25 cellular contexts compared by ENCODE assay signal in the genomic region with DNA sequence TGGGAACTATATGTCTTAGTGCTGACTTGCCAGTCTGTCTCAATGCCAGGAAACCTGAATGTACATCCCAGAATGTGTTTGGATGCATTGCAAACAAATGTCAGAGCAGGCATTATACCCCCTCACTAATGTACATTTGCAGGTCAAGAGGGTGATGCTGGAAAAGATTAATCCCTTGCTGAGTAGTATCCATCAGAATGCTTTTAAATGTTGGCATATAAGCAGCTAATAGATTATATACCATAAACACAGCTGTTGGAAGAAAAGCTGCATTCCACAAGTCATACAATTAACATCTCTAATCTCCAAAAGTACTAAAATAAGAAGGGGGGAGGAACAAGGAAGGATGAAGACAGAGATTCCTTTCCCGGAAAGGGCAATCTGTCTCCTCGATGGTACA.
DNase-seq lines count a peak whose midpoint lies in the region; ATAC-seq, FAIRE-seq and TF ChIP-seq lines count a peak whose summit lies in the region.
"Had no signal": no experiment of that assay in that cellular context is flagged by ENCODE, and none has a peak within 500 bp of the region (broad histone marks: within the 10 kb centered on the region; RNA-seq: fewer than 3 reads in every experiment).

No MANE protein-coding gene starts in this region.

- no peaks in the 10 kb centered on the region for H3K36me3 Mint-ChIP-seq in activated T-helper 1 cell treated with anti-CD3 and anti-CD28 coated beads, Interleukin-12 subunit alpha, Interleukin-12 subunit beta, Interleukin-2, Interleukin-4 antibody, amounts not matched to agents 30 ng/mL and 10 ng/mL and 1 ng/mL, durations not matched to agents 14 hours and 24 hours and 36 hours (ENCODE audit: low read depth)
- no peaks in the 10 kb centered on the region for H3K36me3 Mint-ChIP-seq in activated CD4-positive, alpha-beta T cell treated with anti-CD3 and anti-CD28 coated beads for 36 hours (ENCODE audit: low read depth)
- H3K36me3 Mint-ChIP-seq: CD8-positive, alpha-beta T cell had no signal

- no peaks in the 10 kb centered on the region for H3K27me3 Mint-ChIP-seq in activated T-helper 1 cell treated with anti-CD3 and anti-CD28 coated beads, Interleukin-12 subunit alpha, Interleukin-12 subunit beta, Interleukin-2, Interleukin-4 antibody, amounts not matched to agents 30 ng/mL and 10 ng/mL and 1 ng/mL, durations not matched to agents 14 hours and 24 hours and 36 hours (ENCODE audit: insufficient read depth)
- no peaks in the 10 kb centered on the region for H3K27me3 Mint-ChIP-seq in activated CD4-positive, alpha-beta T cell treated with anti-CD3 and anti-CD28 coated beads for 36 hours

- ATAC-seq in activated CD4-positive, alpha-beta T cell treated with anti-CD3 and anti-CD28 coated beads for 36 hours: no peak
- no peak for ATAC-seq in GM21723 (IDR thresholded peaks at IDR 0.05; ENCODE audit: unreplicated experiment)
- ATAC-seq: CD8-positive, alpha-beta T cell; HepG2 had no signal

- H3K4me3 ChIP-seq in keratinocyte (ENCODE audit: control insufficient read depth in 2 of 3, extremely low read depth in 1 of 3, insufficient read depth in 2 of 3, low read depth in 1 of 3, low read length in 3 of 3): no peak overlapping the region

- H3K27ac Mint-ChIP-seq in activated T-helper 1 cell treated with anti-CD3 and anti-CD28 coated beads, Interleukin-12 subunit alpha, Interleukin-12 subunit beta, Interleukin-2, Interleukin-4 antibody, amounts not matched to agents 30 ng/mL and 10 ng/mL and 1 ng/mL, durations not matched to agents 14 hours and 24 hours and 36 hours: no peak overlapping the region
- no peak overlapping the region for H3K27ac Mint-ChIP-seq in activated CD4-positive, alpha-beta T cell treated with anti-CD3 and anti-CD28 coated beads for 36 hours
- H3K27ac Mint-ChIP-seq: CD8-positive, alpha-beta T cell; HFFc6 had no signal

- peak overlapping the region; percentile 14 for H2AFZ ChIP-seq in keratinocyte (ENCODE audit: control insufficient read depth, low read length)

- DNase-seq in NCI-H82 (lab: John Stamatoyannopoulos, UW): peak; percentile 34
- DNase-seq in NCI-H82 treated with DMSO at 0.1 percent for 48 hours (lab: John Stamatoyannopoulos, UW; ENCODE audit: unreplicated experiment): no peak
- DNase-seq in NCI-H69 (lab: John Stamatoyannopoulos, UW): peak; percentile 73
- DNase-seq in keratinocyte (ENCODE audit: low read depth, low spot score): no peak
- DNase-seq in frontal cortex (ENCODE audit: low spot score in 2 of 2): no peak
- no peak for DNase-seq in activated T-helper 1 cell treated with anti-CD3 and anti-CD28 coated beads, Interleukin-12 subunit alpha, Interleukin-12 subunit beta, Interleukin-2, Interleukin-4 antibody, amounts not matched to agents 30 ng/mL and 10 ng/mL and 1 ng/mL, durations not matched to agents 14 hours and 24 hours and 36 hours (ENCODE audit: low spot score)
- no peak for DNase-seq in activated CD4-positive, alpha-beta T cell treated with anti-CD3 and anti-CD28 coated beads for 36 hours
- DNase-seq: ACHN; AML-193; C1 segment of cervical spinal cord; CD8-positive, alpha-beta T cell; DMS153; HFFc6; KBM-7; NCI-H1092; NCI-H1436; NCI-H187 treated with DMSO at 0.1 percent for 48 hours; NCI-H2107; NCI-H446 treated with DMSO at 0.1 percent for 48 hours; NK-92 treated with Interleukin-12 subunit alpha and Interleukin-12 subunit beta, amount 100 ng/mL, for 24 hours had no signal

- H3K79me2 ChIP-seq in keratinocyte (ENCODE audit: control insufficient read depth, insufficient read depth, low read length): no peaks in the 10 kb centered on the region

- intact Hi-C loops in activated T-helper 1 cell treated with anti-CD3 and anti-CD28 coated beads, Interleukin-12 subunit alpha, Interleukin-12 subunit beta, Interleukin-2, Interleukin-4 antibody, amounts not matched to agents 30 ng/mL and 10 ng/mL and 1 ng/mL, durations not matched to agents 14 hours and 24 hours and 36 hours (cut with micrococcal nuclease): loop anchor here (10.0 kb wide), 1 partner anchor 59 kb away; no protein-coding TSS in a partner anchor
- intact Hi-C loops in activated CD4-positive, alpha-beta T cell treated with anti-CD3 and anti-CD28 coated beads for 36 hours (cut with DNase I, micrococcal nuclease): no loop called here

- H3K9me3 ChIP-seq in keratinocyte (ENCODE audit: control insufficient read depth, low read depth, low read length): no peaks in the 10 kb centered on the region

- no peak overlapping the region for H3K4me2 ChIP-seq in keratinocyte (ENCODE audit: control insufficient read depth, extremely low read depth, insufficient read depth, low read depth, low read length)

- no peaks in the 10 kb centered on the region for H3K27me3 ChIP-seq in keratinocyte (ENCODE audit: control insufficient read depth, extremely low read depth, insufficient read depth, low read length)

- POLR2A ChIA-PET in activated CD4-positive, alpha-beta T cell treated with anti-CD3 and anti-CD28 coated beads for 36 hours (lab: Charles Lee): no interaction called here

- no peaks in the 10 kb centered on the region for H4K20me1 ChIP-seq in keratinocyte (ENCODE audit: control insufficient read depth, extremely low read depth, insufficient read depth, low read length)

- no peak overlapping the region for H3K27ac ChIP-seq in keratinocyte (ENCODE audit: control insufficient read depth, insufficient read depth, low read length)
- H3K27ac ChIP-seq: 22Rv1 had no signal

- H3K4me1 Mint-ChIP-seq in activated T-helper 1 cell treated with anti-CD3 and anti-CD28 coated beads, Interleukin-12 subunit alpha, Interleukin-12 subunit beta, Interleukin-2, Interleukin-4 antibody, amounts not matched to agents 30 ng/mL and 10 ng/mL and 1 ng/mL, durations not matched to agents 14 hours and 24 hours and 36 hours (ENCODE audit: low read depth): no peaks in the 10 kb centered on the region
- H3K4me1 Mint-ChIP-seq in activated CD4-positive, alpha-beta T cell treated with anti-CD3 and anti-CD28 coated beads for 36 hours: no peaks in the 10 kb centered on the region

- H3K9me1 ChIP-seq in keratinocyte (ENCODE audit: control insufficient read depth, extremely low read depth, insufficient read depth, low read length): no peaks in the 10 kb centered on the region

- dilution Hi-C loops in keratinocyte (cut with MboI; ENCODE audit: extremely low pct_ligation_motif_present, low sequenced_read_pairs): no loop called here

- H3K9ac ChIP-seq in keratinocyte (ENCODE audit: control insufficient read depth, extremely low read depth, insufficient read depth, low read length): no peak overlapping the region

- H3K4me3 Mint-ChIP-seq in activated T-helper 1 cell treated with anti-CD3 and anti-CD28 coated beads, Interleukin-12 subunit alpha, Interleukin-12 subunit beta, Interleukin-2, Interleukin-4 antibody, amounts not matched to agents 30 ng/mL and 10 ng/mL and 1 ng/mL, durations not matched to agents 14 hours and 24 hours and 36 hours: no peak overlapping the region
- no peak overlapping the region for H3K4me3 Mint-ChIP-seq in activated CD4-positive, alpha-beta T cell treated with anti-CD3 and anti-CD28 coated beads for 36 hours
- H3K4me3 Mint-ChIP-seq: CD8-positive, alpha-beta T cell; HFFc6 had no signal

- peaks cover 8% of the 10 kb centered on the region for H3K4me1 ChIP-seq in keratinocyte (ENCODE audit: control insufficient read depth, extremely low read depth, insufficient read depth, low read length)

- no peak for TF ChIP-seq CTCF in keratinocyte (optimal IDR thresholded peaks at IDR 0.05 in 1 of 3, IDR thresholded peaks at IDR 0.05 in 1 of 3, conservative IDR thresholded peaks at IDR 0.05 in 1 of 3; ENCODE audit: extremely low read depth in 1 of 3, insufficient read depth in 2 of 3, low read length in 3 of 3)

- FAIRE-seq in keratinocyte (lab: Jason Lieb, UNC): no peak
- FAIRE-seq in frontal cortex (lab: Jason Lieb, UNC): no peak
- FAIRE-seq: GM12892, H54, HepG2 had no signal

- no peaks in the 10 kb centered on the region for H3K36me3 ChIP-seq in keratinocyte (ENCODE audit: control insufficient read depth in 2 of 2, extremely low read depth in 1 of 2, insufficient read depth in 2 of 2, low read length in 2 of 2)

- H3K9me3 Mint-ChIP-seq in activated T-helper 1 cell treated with anti-CD3 and anti-CD28 coated beads, Interleukin-12 subunit alpha, Interleukin-12 subunit beta, Interleukin-2, Interleukin-4 antibody, amounts not matched to agents 30 ng/mL and 10 ng/mL and 1 ng/mL, durations not matched to agents 14 hours and 24 hours and 36 hours: peaks cover 3% of the 10 kb centered on the region
- H3K9me3 Mint-ChIP-seq in activated CD4-positive, alpha-beta T cell treated with anti-CD3 and anti-CD28 coated beads for 36 hours (ENCODE audit: low read depth): peaks cover 11% of the 10 kb centered on the region
- H3K9me3 Mint-ChIP-seq: HFFc6 had no signal

- CTCF ChIA-PET in activated CD4-positive, alpha-beta T cell treated with anti-CD3 and anti-CD28 coated beads for 36 hours (lab: Charles Lee): no interaction called here

Comparison
In these comparisons a context has a peak if more than half of its experiments do, and no peak if none do; other contexts are left out.
1. DNase-seq: peak in NCI-H82 (single experiment) and NCI-H69 (single experiment); none in NCI-H82 treated with DMSO at 0.1 percent for 48 hours (single experiment), keratinocyte (single experiment), frontal cortex (0 of 2), activated T-helper 1 cell treated with anti-CD3 and anti-CD28 coated beads, Interleukin-12 subunit alpha, Interleukin-12 subunit beta, Interleukin-2, Interleukin-4 antibody, amounts not matched to agents 30 ng/mL and 10 ng/mL and 1 ng/mL, durations not matched to agents 14 hours and 24 hours and 36 hours (single experiment) and activated CD4-positive, alpha-beta T cell treated with anti-CD3 and anti-CD28 coated beads for 36 hours (single experiment).